Comparison of ENCODE assay signal across 23 cellular contexts in the genomic region with DNA sequence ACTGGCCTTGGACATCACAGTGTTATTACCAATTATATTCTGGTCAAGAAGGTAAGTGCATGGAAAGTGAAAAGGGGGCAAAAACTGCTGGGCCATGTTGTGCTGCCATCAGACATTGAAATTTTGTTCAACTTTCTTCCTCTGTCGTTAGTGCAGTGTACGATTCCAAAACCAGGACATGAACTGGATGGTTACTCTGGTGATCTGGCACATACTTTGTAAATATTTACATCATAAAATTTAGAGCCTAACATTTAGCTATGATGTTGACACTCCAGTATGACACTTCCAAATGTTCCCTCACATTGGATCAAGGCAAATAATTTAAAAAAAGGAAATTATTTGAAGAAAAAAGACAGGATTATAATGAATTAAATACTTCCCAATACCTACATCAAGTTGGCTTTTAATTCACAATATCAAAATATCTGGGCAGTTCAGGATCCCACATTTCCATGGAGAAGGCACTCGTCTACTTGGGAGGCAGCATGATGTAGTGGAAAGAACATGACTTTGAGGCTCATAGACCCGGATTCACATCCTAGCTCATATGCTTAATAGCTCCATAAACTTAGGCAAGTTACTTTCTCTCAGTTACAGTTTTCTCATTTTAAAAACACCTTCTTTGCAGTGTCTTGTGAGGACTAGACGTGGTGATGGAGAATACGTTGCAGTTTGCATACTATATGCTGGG.
DNase-seq lines count a peak whose midpoint lies in the region; ATAC-seq and TF ChIP-seq lines count a peak whose summit lies in the region.
"Had no signal": no experiment of that assay in that cellular context is flagged by ENCODE, and none has a peak within 500 bp of the region (broad histone marks: within the 10 kb centered on the region; RNA-seq: fewer than 3 reads in every experiment).

No MANE protein-coding gene starts in this region.

- H3K4me3 Mint-ChIP-seq in mesothelial cell of epicardium, result no peak overlapping the region
- H3K4me3 Mint-ChIP-seq: HFFc6 had no signal

- H3K27ac Mint-ChIP-seq in mesothelial cell of epicardium, result peak overlapping the region; percentile 72
- H3K27ac Mint-ChIP-seq: HFFc6 had no signal

- TF ChIP-seq CTCF in LNCaP clone FGC (IDR thresholded peaks at IDR 0.05; ENCODE audit: control insufficient read depth, extremely low read depth, insufficient read depth), result no peak
- TF ChIP-seq CTCF in mesothelial cell of epicardium (IDR thresholded peaks at IDR 0.05; ENCODE audit: unreplicated experiment), result no peak

- peak; percentile 20 for DNase-seq in NCI-H748 (lab: John Stamatoyannopoulos, UW; ENCODE audit: unreplicated experiment)
- no peak for DNase-seq in NCI-H748 treated with DMSO at 0.1 percent for 48 hours (lab: John Stamatoyannopoulos, UW)
- DNase-seq in LNCaP clone FGC (ENCODE audit: low read depth), result peak; percentile 76
- DNase-seq in NCI-H69 (lab: John Stamatoyannopoulos, UW), result peak; percentile 14
- DNase-seq in mesothelial cell of epicardium (ENCODE audit: low spot score in 2 of 2, unreplicated experiment in 2 of 2), result no peak
- DNase-seq in nucleus accumbens (lab: John Stamatoyannopoulos, UW), result no peak
- DNase-seq: BE2C, DND-41, H7, HFFc6, NCI-H1092, NCI-H1436, NCI-H2107, NCI-H2227 treated with DMSO at 0.1 percent for 48 hours, NCI-H524, PC-9, RPMI8226, SIG-M5, SK-N-SH had no signal

- no peaks in the 10 kb centered on the region for H3K27me3 Mint-ChIP-seq in mesothelial cell of epicardium (ENCODE audit: low read depth)

- H3K4me3 ChIP-seq in LNCaP clone FGC (ENCODE audit: low read depth, low read length), result no peak overlapping the region
- H3K4me3 ChIP-seq: GM12878, K562, PC-9 had no signal

- peaks cover 11% of the 10 kb centered on the region for H3K9me3 Mint-ChIP-seq in mesothelial cell of epicardium
- H3K9me3 Mint-ChIP-seq: HFFc6 had no signal

- peaks cover 2% of the 10 kb centered on the region for H3K36me3 Mint-ChIP-seq in mesothelial cell of epicardium

- peaks cover 18% of the 10 kb centered on the region for H3K4me1 Mint-ChIP-seq in mesothelial cell of epicardium

- no peak for ATAC-seq in HG03565 (IDR thresholded peaks at IDR 0.05; ENCODE audit: unreplicated experiment)
- ATAC-seq: GM12878, HepG2, K562 had no signal

Comparison
In these comparisons a context has a peak if more than half of its experiments do, and no peak if none do; other contexts are left out.
1. DNase-seq: peak in NCI-H748 (single experiment), LNCaP clone FGC (single experiment) and NCI-H69 (single experiment); none in NCI-H748 treated with DMSO at 0.1 percent for 48 hours (single experiment), mesothelial cell of epicardium (0 of 2) and nucleus accumbens (0 of 56).